1 cellular context compared by ENCODE assay signal in genomic region chr2:152717242-152718046, GRCh38.
TF ChIP-seq lines count a peak whose summit lies in the region.

TSS of gene PRPF40A (minus strand) at chr2:152717461. CDS start at chr2:152717439, 22 bp downstream.

TF ChIP-seq in K562, 482 proteins besides CTCF, POLR2A, EP300 and RAD21 (continued from another document and continues in another):
- 0 out of 4 replicates have a peak, but pooled peaks of 1 of the 2 experiments have one; percentile 2 for TF ChIP-seq RCOR1 (IDR thresholded peaks at IDR 0.05; ENCODE audit: borderline replicate concordance in 1 of 2, low read depth in 2 of 2, low read length in 2 of 2)
- peak; percentile 98 for TF ChIP-seq PHF8 (IDR thresholded peaks at IDR 0.05; ENCODE audit: borderline replicate concordance, low read length)
- TF ChIP-seq ZFP1 (CRISPR knock-in tag; IDR thresholded peaks at IDR 0.05): no peak
- no peak for TF ChIP-seq NR3C1 (CRISPR knock-in tag; IDR thresholded peaks at IDR 0.05)
- TF ChIP-seq MED1 (CRISPR knock-in tag; IDR thresholded peaks at IDR 0.05; ENCODE audit: borderline replicate concordance): no peak
- TF ChIP-seq L3MBTL2 (IDR thresholded peaks at IDR 0.05): no peak; the same call in 1 of the 2 replicates
- TF ChIP-seq FIP1L1 (IDR thresholded peaks at IDR 0.05; ENCODE audit: low read depth, low read length, poor library complexity, severe bottlenecking): no peak
- no peak for TF ChIP-seq CC2D1A (IDR thresholded peaks at IDR 0.05)
- no peak for TF ChIP-seq ZNF695 (CRISPR knock-in tag; IDR thresholded peaks at IDR 0.05)
- no peak for TF ChIP-seq RNF219 (CRISPR knock-in tag; IDR thresholded peaks at IDR 0.05)
- TF ChIP-seq CEBPZ (IDR thresholded peaks at IDR 0.05; ENCODE audit: borderline replicate concordance, low read depth, low read length): no peak; the same call in 1 of the 2 replicates
- TF ChIP-seq FOXA1 (IDR thresholded peaks at IDR 0.05; ENCODE audit: borderline replicate concordance): no peak
- TF ChIP-seq TCF7 (IDR thresholded peaks at IDR 0.05; ENCODE audit: borderline replicate concordance): no peak
- TF ChIP-seq CCAR2 (IDR thresholded peaks at IDR 0.05; ENCODE audit: low read depth, low read length): no peak
- TF ChIP-seq RFX1 (IDR thresholded peaks at IDR 0.05): peak; percentile 53
- no peak for TF ChIP-seq ZNF76 (CRISPR knock-in tag; IDR thresholded peaks at IDR 0.05; ENCODE audit: borderline replicate concordance)
- no peak for TF ChIP-seq BRF2 (IDR thresholded peaks at IDR 0.05; ENCODE audit: borderline replicate concordance, insufficient read depth, insufficient read length)
- TF ChIP-seq SOX6 (IDR thresholded peaks at IDR 0.05): no peak; the same call in 1 of the 2 replicates
- TF ChIP-seq WHSC1 (IDR thresholded peaks at IDR 0.05; ENCODE audit: low read length): no peak
- TF ChIP-seq ZNF518B (CRISPR knock-in tag; IDR thresholded peaks at IDR 0.05): no peak
- peak; percentile 99 for TF ChIP-seq NR2C2 (CRISPR knock-in tag; IDR thresholded peaks at IDR 0.05)
- peak; percentile 99 for TF ChIP-seq NR2C2 (tag; IDR thresholded peaks at IDR 0.05)
- no peak for TF ChIP-seq FOSL1 (tag; conservative IDR thresholded peaks at IDR 0.05)
- TF ChIP-seq HSF4 (CRISPR knock-in tag; IDR thresholded peaks at IDR 0.05; ENCODE audit: borderline replicate concordance): no peak
- TF ChIP-seq PRPF4 (IDR thresholded peaks at IDR 0.05; ENCODE audit: insufficient read depth, low read depth, low read length, poor library complexity, severe bottlenecking): no peak
- no peak for TF ChIP-seq NCOA4 (IDR thresholded peaks at IDR 0.05; ENCODE audit: partially characterized antibody)
- TF ChIP-seq FOXJ2 (tag; IDR thresholded peaks at IDR 0.05): no peak
- TF ChIP-seq MCM7 (IDR thresholded peaks at IDR 0.05): no peak
- TF ChIP-seq HIVEP1 (CRISPR knock-in tag; IDR thresholded peaks at IDR 0.05): no peak
- peak; percentile 89 to 91 for TF ChIP-seq NRF1 (conservative IDR thresholded peaks at IDR 0.05 in 1 of 2, IDR thresholded peaks at IDR 0.05 in 1 of 2)
- TF ChIP-seq CBX3 (IDR thresholded peaks at IDR 0.05; ENCODE audit: borderline replicate concordance in 1 of 2, low read length in 2 of 2): no peak; a peak in 1 of 3 replicates
- TF ChIP-seq KLF6 (CRISPR knock-in tag; IDR thresholded peaks at IDR 0.05; ENCODE audit: borderline replicate concordance): 0 out of 2 replicates have a peak, but pooled peaks have one; percentile 39
- peak; percentile 34; the same call in 1 of the 2 replicates for TF ChIP-seq GABPB1 (CRISPR knock-in tag; IDR thresholded peaks at IDR 0.05)
- no peak for TF ChIP-seq RUNX1 (IDR thresholded peaks at IDR 0.05; ENCODE audit: low read depth)
- no peak for TF ChIP-seq MIER1 (IDR thresholded peaks at IDR 0.05; ENCODE audit: low read depth)
- no peak for TF ChIP-seq SMAD4 (CRISPR knock-in tag; conservative IDR thresholded peaks at IDR 0.05)
- 0 out of 2 replicates have a peak, but pooled peaks have one; percentile 65 for TF ChIP-seq ZBTB2 (IDR thresholded peaks at IDR 0.05)
- TF ChIP-seq ZNF436 (CRISPR knock-in tag; IDR thresholded peaks at IDR 0.05): no peak
- no peak for TF ChIP-seq MEF2A (IDR thresholded peaks at IDR 0.05; ENCODE audit: control insufficient read depth, low read depth, low read length)
- TF ChIP-seq SMAD3 (CRISPR knock-in tag; conservative IDR thresholded peaks at IDR 0.05): no peak
- TF ChIP-seq ZSCAN32 (CRISPR knock-in tag; IDR thresholded peaks at IDR 0.05): no peak
- TF ChIP-seq CHD2 (IDR thresholded peaks at IDR 0.05; ENCODE audit: low read depth, low read length): peak; percentile 89
- no peak for TF ChIP-seq IFI16 (CRISPR knock-in tag; IDR thresholded peaks at IDR 0.05)
- 0 out of 4 replicates have a peak, but pooled peaks of 1 of the 2 experiments have one; percentile 2 for TF ChIP-seq FOXA3 (CRISPR knock-in tag; conservative IDR thresholded peaks at IDR 0.05 in 1 of 2, IDR thresholded peaks at IDR 0.05 in 1 of 2)
- no peak for TF ChIP-seq MAFG (tag; conservative IDR thresholded peaks at IDR 0.05)
- TF ChIP-seq ZBTB1 (CRISPR knock-in tag; IDR thresholded peaks at IDR 0.05; ENCODE audit: borderline replicate concordance, low read depth): no peak
- no peak for TF ChIP-seq ZNF398 (CRISPR knock-in tag; IDR thresholded peaks at IDR 0.05)
- no peak for TF ChIP-seq GATA2 (CRISPR knock-in tag; IDR thresholded peaks at IDR 0.05)
- no peak for TF ChIP-seq SNRNP70 (optimal IDR thresholded peaks at IDR 0.05; ENCODE audit: low read depth, low read length)
- TF ChIP-seq TCF15 (CRISPR knock-in tag; IDR thresholded peaks at IDR 0.05): no peak
- no peak for TF ChIP-seq HOMEZ (CRISPR knock-in tag; IDR thresholded peaks at IDR 0.05)
- peak; percentile 92 for TF ChIP-seq SUPT5H (IDR thresholded peaks at IDR 0.05)
- TF ChIP-seq ZNF143 (CRISPR knock-in tag; IDR thresholded peaks at IDR 0.05): no peak
- TF ChIP-seq SRF (CRISPR knock-in tag; IDR thresholded peaks at IDR 0.05): peak in 1 of 2 experiments; percentile 32; a peak in 1 of 4 replicates
- TF ChIP-seq ZC3H11A (IDR thresholded peaks at IDR 0.05; ENCODE audit: low read depth, low read length): no peak
- no peak for TF ChIP-seq SNAPC5 (CRISPR knock-in tag; IDR thresholded peaks at IDR 0.05)
- TF ChIP-seq PML (IDR thresholded peaks at IDR 0.05; ENCODE audit: low read length): peak; percentile 68
- TF ChIP-seq CEBPB (tag; IDR thresholded peaks at IDR 0.05): no peak
